ENCODE assay signal across 23 cellular contexts in the genomic region with DNA sequence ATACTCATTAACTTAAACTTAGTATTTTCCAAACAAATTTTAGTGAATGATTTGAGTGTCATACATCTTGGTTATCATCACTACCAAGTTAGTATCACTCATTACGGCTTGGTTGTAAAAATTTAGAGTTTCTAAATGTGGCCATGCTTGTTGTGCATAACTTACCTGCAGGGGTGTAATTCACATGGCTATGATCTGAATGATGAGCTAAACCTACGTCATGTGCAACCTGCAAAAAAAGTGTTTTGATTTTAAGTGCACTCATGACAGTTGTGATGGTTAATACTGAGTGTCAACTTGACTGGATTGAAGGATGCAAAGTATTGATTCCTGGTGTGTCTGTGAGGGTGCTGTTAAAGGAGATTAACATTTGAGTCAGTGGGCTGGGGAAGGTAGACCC. TPM values are rescaled to one million over a fixed set of nuclear protein-coding genes. Genes with fewer than 3 reads are reported as not detected.
DNase-seq lines count a peak whose midpoint lies in the region; ATAC-seq, FAIRE-seq and TF ChIP-seq lines count a peak whose summit lies in the region.
"Had no signal": no experiment of that assay in that cellular context is flagged by ENCODE, and none has a peak within 500 bp of the region (broad histone marks: within the 10 kb centered on the region; RNA-seq: fewer than 3 reads in every experiment).

No MANE protein-coding gene starts in this region.

- intact Hi-C loops in breast epithelium (cut with DNase I; ENCODE audit: low total_unique reads): no loop called here

- no peaks in the 10 kb centered on the region for H4K20me1 ChIP-seq in smooth muscle cell (ENCODE audit: low read depth)

- H3K9ac ChIP-seq in smooth muscle cell (ENCODE audit: low read depth): peak overlapping the region; percentile 63

- TF ChIP-seq POLR2A in breast epithelium (IDR thresholded peaks at IDR 0.05): no peak
- TF ChIP-seq POLR2A in tibial nerve (IDR thresholded peaks at IDR 0.05): no peak

- no peak overlapping the region for H3K4me3 ChIP-seq in breast epithelium
- H3K4me3 ChIP-seq in smooth muscle cell: no peak overlapping the region
- H3K4me3 ChIP-seq in tibial nerve: no peak overlapping the region
- H3K4me3 ChIP-seq: GM12878, K562, Peyer's patch, SJSA1 had no signal

- H3K9me3 ChIP-seq in breast epithelium (no peaks in the 10 kb centered on the region), smooth muscle cell (replicated peaks; ENCODE audit: low read depth) (no peaks in the 10 kb centered on the region), tibial nerve (no peaks in the 10 kb centered on the region)
- H3K9me3 ChIP-seq: Peyer's patch, SJSA1 had no signal

- ATAC-seq in foreskin keratinocyte (no peak), HG03108 (IDR thresholded peaks at IDR 0.05; ENCODE audit: unreplicated experiment) (no peak)
- no peak for ATAC-seq in activated CD4-positive, CD25-positive, alpha-beta regulatory T cell treated with anti-CD3 and anti-CD28 coated beads, Interleukin-2, amount 50 U/mL, for 24 hours
- ATAC-seq: GM12878, K562 had no signal

- H2AFZ ChIP-seq in smooth muscle cell (ENCODE audit: low read depth): no peak overlapping the region

- no peak for TF ChIP-seq EP300 in tibial nerve (IDR thresholded peaks at IDR 0.05)

- no peaks in the 10 kb centered on the region for H3K79me2 ChIP-seq in smooth muscle cell (ENCODE audit: low read depth)

- H3K27ac ChIP-seq in breast epithelium (peak overlapping the region; percentile 44 to 54), foreskin keratinocyte (peak overlapping the region; percentile 96), smooth muscle cell (ENCODE audit: low read depth) (peak overlapping the region; percentile 86), tibial nerve (no peak overlapping the region)
- H3K27ac ChIP-seq: Peyer's patch, SJSA1 had no signal

- no peak for TF ChIP-seq CTCF in breast epithelium (IDR thresholded peaks at IDR 0.05)
- TF ChIP-seq CTCF in foreskin keratinocyte (conservative IDR thresholded peaks at IDR 0.05): no peak
- no peak for TF ChIP-seq CTCF in smooth muscle cell (IDR thresholded peaks at IDR 0.05; ENCODE audit: borderline replicate concordance, insufficient read depth, poor library complexity, severe bottlenecking)
- no peak for TF ChIP-seq CTCF in tibial nerve (IDR thresholded peaks at IDR 0.05)

- FAIRE-seq in HTR-8/SVneo (lab: Jason Lieb, UNC): no peak
- FAIRE-seq: GM12878, K562 had no signal

- peak overlapping the region; percentile 30 for H3K4me2 ChIP-seq in smooth muscle cell

- WGBS in smooth muscle cell (ENCODE audit: low lambda C conversion rate): 78% methylated on average over 2 of the region's 2 CpGs
- WGBS in tibial nerve, 2 donors: 92 to 98% methylated on average over 2 of the region's 2 CpGs

- DNase-seq in breast epithelium (ENCODE audit: low spot score in 2 of 2) (no peak), foreskin keratinocyte (peak in 1 of 2 donors; percentile 50), smooth muscle cell (lab: John Stamatoyannopoulos, UW; ENCODE audit: unreplicated experiment) (no peak), HTR-8/SVneo (ENCODE audit: insufficient read length, low spot score) (no peak), tibial nerve (ENCODE audit: low spot score in 2 of 2) (no peak)
- DNase-seq: CD4-positive, CD25-positive, alpha-beta regulatory T cell; DMS79; H7; MM.1S; NCI-H1092; NCI-H146; NCI-H2029; NCI-H226; NCI-H524; NCI-H774; Peyer's patch had no signal

- no peaks in the 10 kb centered on the region for H3K27me3 ChIP-seq in breast epithelium
- no peaks in the 10 kb centered on the region for H3K27me3 ChIP-seq in foreskin keratinocyte
- H3K27me3 ChIP-seq in smooth muscle cell (ENCODE audit: low read depth): no peaks in the 10 kb centered on the region
- no peaks in the 10 kb centered on the region for H3K27me3 ChIP-seq in tibial nerve
- H3K27me3 ChIP-seq: Peyer's patch, SJSA1 had no signal

- no peaks in the 10 kb centered on the region for H3F3A ChIP-seq in smooth muscle cell (ENCODE audit: low read depth)

- H3K4me1 ChIP-seq in breast epithelium (no peaks in the 10 kb centered on the region), foreskin keratinocyte (peaks cover 58% of the 10 kb centered on the region), smooth muscle cell (ENCODE audit: low read depth) (no peaks in the 10 kb centered on the region), tibial nerve (no peaks in the 10 kb centered on the region)
- H3K4me1 ChIP-seq: Peyer's patch had no signal

- H3K36me3 ChIP-seq in breast epithelium (no peaks in the 10 kb centered on the region), smooth muscle cell (ENCODE audit: low read depth) (no peaks in the 10 kb centered on the region), tibial nerve (no peaks in the 10 kb centered on the region)
- H3K36me3 ChIP-seq: Peyer's patch, SJSA1 had no signal

RNA-seq across cellular contexts. Expression of a gene that starts 17.6 kb away (rescaled TPM):
- total RNA-seq in breast epithelium: under 1 TPM in 1 of 3 donors, not detected in 2; 0.29 TPM
- total RNA-seq in foreskin keratinocyte: 0.04 TPM in 1 of 2 replicates, not detected in the other
- polyA plus RNA-seq in foreskin keratinocyte: not detected in 2 replicates
- total RNA-seq in smooth muscle cell: 0.13 and 0.45 TPM in 2 replicates
- polyA plus RNA-seq in smooth muscle cell: 0.40 TPM in 1 of 2 replicates, not detected in the other
- under 1 TPM in 1 of 4 donors, not detected in 3; 0.44 TPM for total RNA-seq in tibial nerve
- total RNA-seq: CD4-positive, CD25-positive, alpha-beta regulatory T cell; LHCN-M2; Peyer's patch had no signal
- polyA plus RNA-seq: BJ; CD4-positive, CD25-positive, alpha-beta regulatory T cell had no signal

RNA-seq across cellular contexts. Expression of a gene that starts 48.1 kb away (rescaled TPM):
- total RNA-seq in breast epithelium (10 to 100 TPM in 1 of 3 donors, 1 to 10 TPM in 1, under 1 TPM in 1; 0.80 to 51.8 (median 2.9) TPM), foreskin keratinocyte (1.9 and 5.4 TPM in 2 replicates), smooth muscle cell (25.5 and 30.5 TPM in 2 replicates), tibial nerve (100 to 1,000 TPM in 3 of 4 donors, 10 to 100 TPM in 1; 74.7 to 208 (median 133) TPM)
- polyA plus RNA-seq in foreskin keratinocyte (0.99 and 3.0 TPM in 2 replicates), smooth muscle cell (3.8 and 6.2 TPM in 2 replicates)
- polyA plus RNA-seq: K562 had no signal

Comparison
In these comparisons a context has a peak if more than half of its experiments do, and no peak if none do; other contexts are left out.
1. H3K27ac ChIP-seq: peak in breast epithelium (2 of 2), foreskin keratinocyte (single experiment) and smooth muscle cell (single experiment); none in tibial nerve (0 of 4).